In genomic region chr5:172868436-172868923, GRCh38 we compare ENCODE assay signal across 9 cellular contexts. TPM values are rescaled to one million over a fixed set of nuclear protein-coding genes. Genes with fewer than 3 reads are reported as not detected.
DNase-seq lines count a peak whose midpoint lies in the region; ATAC-seq, FAIRE-seq and TF ChIP-seq lines count a peak whose summit lies in the region.
"Had no signal": no experiment of that assay in that cellular context is flagged by ENCODE, and none has a peak within 500 bp of the region (broad histone marks: within the 10 kb centered on the region; RNA-seq: fewer than 3 reads in every experiment).

No MANE protein-coding gene starts in this region.

- FAIRE-seq in astrocyte (lab: Jason Lieb, UNC): peak; percentile 73
- FAIRE-seq in small intestine (lab: Jason Lieb, UNC): no peak

- H3K36me3 Mint-ChIP-seq in astrocyte (ENCODE audit: low read depth, unreplicated experiment): peaks cover 5% of the 10 kb centered on the region

- 73 to 86% (median 83%) methylated on average over 9 of the region's 9 CpGs for WGBS in small intestine, 3 donors

- no peaks in the 10 kb centered on the region for H3K9me3 Mint-ChIP-seq in astrocyte (ENCODE audit: unreplicated experiment)
- H3K9me3 Mint-ChIP-seq: activated naive CD4-positive, alpha-beta T cell treated with anti-CD3 and anti-CD28 coated beads for 36 hours had no signal

- H3K4me1 ChIP-seq in astrocyte (ENCODE audit: insufficient read depth, low read length) (peaks cover 67% of the 10 kb centered on the region), stomach smooth muscle (ENCODE audit: control insufficient read depth, insufficient read depth, low read length) (peaks cover 76% of the 10 kb centered on the region), small intestine (ENCODE audit: control insufficient read depth in 2 of 2, insufficient read depth in 1 of 2, low read depth in 1 of 2, low read length in 1 of 2) (peaks cover 0 to 10% of the 10 kb centered on the region in 2 donors)

- peaks cover 56% of the 10 kb centered on the region for H3K79me2 ChIP-seq in astrocyte (ENCODE audit: insufficient read depth, low read length)

- H3K4me1 Mint-ChIP-seq in astrocyte (ENCODE audit: low read depth, unreplicated experiment): peaks cover 22% of the 10 kb centered on the region

- peak overlapping the region; percentile 76 for H3K4me2 ChIP-seq in astrocyte (ENCODE audit: low read length)

- TF ChIP-seq CTCF in astrocyte (IDR thresholded peaks at IDR 0.05; ENCODE audit: insufficient read depth, low read depth, low read length) (no peak), omental fat pad (IDR thresholded peaks at IDR 0.05) (no peak)

- DNase-seq in HS-5 (ENCODE audit: low read depth): peak; percentile 88
- DNase-seq in astrocyte (ENCODE audit: low read depth): peak; percentile 74
- DNase-seq in kidney glomerular epithelial cell (lab: John Stamatoyannopoulos, UW): peak; percentile 96
- DNase-seq in NCI-H1436 treated with DMSO at 0.1 percent for 48 hours (lab: John Stamatoyannopoulos, UW): no peak
- no peak for DNase-seq in small intestine
- no peak for DNase-seq in H7
- DNase-seq in omental fat pad (ENCODE audit: low spot score): no peak

- H3K4me3 ChIP-seq in astrocyte (ENCODE audit: insufficient read depth, low read depth, low read length) (no peak overlapping the region), stomach smooth muscle (ENCODE audit: low read length in 2 of 2) (peak overlapping the region; percentile 13 to 54), small intestine (ENCODE audit: low read depth in 1 of 2, low read length in 2 of 2) (no peak overlapping the region), H7 (ENCODE audit: insufficient read depth, low read depth, low read length) (no peak overlapping the region)

- no peaks in the 10 kb centered on the region for H3K27me3 Mint-ChIP-seq in astrocyte (ENCODE audit: low read depth, unreplicated experiment)

- H3K9me3 ChIP-seq in astrocyte (ENCODE audit: insufficient read depth, low read depth, low read length) (no peaks in the 10 kb centered on the region), stomach smooth muscle (ENCODE audit: control insufficient read depth in 2 of 2, low read length in 2 of 2) (no peaks in the 10 kb centered on the region), small intestine (ENCODE audit: control insufficient read depth, low read depth) (no peaks in the 10 kb centered on the region)

- H4K20me1 ChIP-seq in astrocyte (ENCODE audit: insufficient read depth, low read length): no peaks in the 10 kb centered on the region

- H2AFZ ChIP-seq in astrocyte (ENCODE audit: low read depth, low read length): no peak overlapping the region

- H3K27ac Mint-ChIP-seq in astrocyte (ENCODE audit: unreplicated experiment): no peak overlapping the region
- H3K27ac Mint-ChIP-seq: activated naive CD4-positive, alpha-beta T cell treated with anti-CD3 and anti-CD28 coated beads for 36 hours had no signal

- H3K9ac ChIP-seq in astrocyte (ENCODE audit: low read length) (peak overlapping the region; percentile 78), stomach smooth muscle (ENCODE audit: low read length in 2 of 2) (peak overlapping the region; percentile 47 to 64)

- H3K27ac ChIP-seq in astrocyte (ENCODE audit: low read depth, low read length) (peak overlapping the region; percentile 95), stomach smooth muscle (ENCODE audit: low read length) (peak overlapping the region; percentile 94), small intestine (ENCODE audit: low read depth in 1 of 2, low read length in 1 of 2) (peak overlapping the region in 1 of 2 donors; percentile 93)

- no peak for ATAC-seq in omental fat pad (ENCODE audit: low FRiP score)

- H3K27me3 ChIP-seq in astrocyte (ENCODE audit: insufficient read depth, low read length): no peaks in the 10 kb centered on the region
- H3K27me3 ChIP-seq in stomach smooth muscle (ENCODE audit: control insufficient read depth in 1 of 2, insufficient read depth in 2 of 2, low read length in 2 of 2): no peaks in the 10 kb centered on the region
- no peaks in the 10 kb centered on the region for H3K27me3 ChIP-seq in small intestine (ENCODE audit: control insufficient read depth in 2 of 2, insufficient read depth in 2 of 2, low read length in 2 of 2)
- no peaks in the 10 kb centered on the region for H3K27me3 ChIP-seq in H7 (ENCODE audit: control insufficient read depth, insufficient read depth, low read length)

- peak overlapping the region; percentile 2 for H3K4me3 Mint-ChIP-seq in astrocyte (ENCODE audit: unreplicated experiment)
- H3K4me3 Mint-ChIP-seq: activated naive CD4-positive, alpha-beta T cell treated with anti-CD3 and anti-CD28 coated beads for 36 hours had no signal

- H3K36me3 ChIP-seq in astrocyte (ENCODE audit: insufficient read depth, low read length) (no peaks in the 10 kb centered on the region), stomach smooth muscle (ENCODE audit: control insufficient read depth in 2 of 2, insufficient read depth in 2 of 2, low read length in 2 of 2) (no peaks in the 10 kb centered on the region), small intestine (ENCODE audit: control insufficient read depth in 2 of 2, insufficient read depth in 2 of 2, low read length in 2 of 2) (no peaks in the 10 kb centered on the region), H7 (replicated peaks; ENCODE audit: control insufficient read depth, insufficient read depth, low read length) (peaks cover 1% of the 10 kb centered on the region; the same call in 1 of the 2 replicates)

RNA-seq across cellular contexts. Expression of gene ERGIC1, which starts 34.4 kb away (rescaled TPM):
- total RNA-seq in astrocyte (131 and 137 TPM in 2 replicates), omental fat pad (100 to 1,000 TPM in 3 of 4 donors, 10 to 100 TPM in 1; 98.8 to 227 (median 129) TPM)
- polyA plus RNA-seq in small intestine: 100 to 1,000 TPM in 1 of 3 donors, 10 to 100 TPM in 2; 58.1 to 127 (median 64.2) TPM
- total RNA-seq in H7 (2014; rRNA removed; shearing (Covaris generic)): 97.7 and 102 TPM in 2 replicates

Comparison
In these comparisons a context has a peak if more than half of its experiments do, and no peak if none do; other contexts are left out.
1. DNase-seq: peak in HS-5 (single experiment), astrocyte (single experiment) and kidney glomerular epithelial cell (single experiment); none in NCI-H1436 treated with DMSO at 0.1 percent for 48 hours (single experiment), small intestine (single experiment), H7 (single experiment) and omental fat pad (single experiment).
2. H3K4me3 ChIP-seq: peak in stomach smooth muscle (2 of 2); none in astrocyte (single experiment), small intestine (0 of 2) and H7 (single experiment).